ENCODE assay signal across 1 cellular context in genomic region chr16:9090960-9091866, GRCh38.
TF ChIP-seq lines count a peak whose summit lies in the region.

HAPSTR1 (plus strand) TSS chr16:9091644; CDS start chr16:9092045, 401 bp downstream.

TF ChIP-seq in HepG2, 621 proteins besides CTCF, POLR2A, EP300 and RAD21 (continued from another document and continues in another):
- TF ChIP-seq ZBTB40 (IDR thresholded peaks at IDR 0.05) = no peak
- TF ChIP-seq ZBTB40 (CRISPR knock-in tag; IDR thresholded peaks at IDR 0.05) = 0 out of 2 replicates have a peak, but pooled peaks have one; percentile 38
- TF ChIP-seq ONECUT2 (CRISPR knock-in tag; IDR thresholded peaks at IDR 0.05) = 0 out of 2 replicates have a peak, but pooled peaks have one; percentile 59
- no peak for TF ChIP-seq ZNF530 (CRISPR knock-in tag; IDR thresholded peaks at IDR 0.05; ENCODE audit: low read depth)
- TF ChIP-seq ZNF800 (CRISPR knock-in tag; IDR thresholded peaks at IDR 0.05) = peak; percentile 79; the same call in 1 of the 2 replicates
- peak; percentile 84 for TF ChIP-seq ATF2 (CRISPR knock-in tag; IDR thresholded peaks at IDR 0.05)
- peak; percentile 69; the same call in 1 of the 2 replicates for TF ChIP-seq ZMYM4 (CRISPR knock-in tag; IDR thresholded peaks at IDR 0.05)
- no peak; the same call in 1 of the 2 replicates for TF ChIP-seq BRF2 (CRISPR knock-in tag; IDR thresholded peaks at IDR 0.05)
- peak; percentile 91 for TF ChIP-seq CSRNP1 (CRISPR knock-in tag; IDR thresholded peaks at IDR 0.05)
- 0 out of 2 replicates have a peak, but pooled peaks have one; percentile 22 for TF ChIP-seq ZBTB39 (CRISPR knock-in tag; IDR thresholded peaks at IDR 0.05)
- no peak; the same call in 1 of the 2 replicates for TF ChIP-seq ATF5 (CRISPR knock-in tag; IDR thresholded peaks at IDR 0.05; ENCODE audit: low read depth)
- peak; percentile 49; the same call in 1 of the 2 replicates for TF ChIP-seq ZNF124 (CRISPR knock-in tag; IDR thresholded peaks at IDR 0.05)
- TF ChIP-seq ZNF784 (CRISPR knock-in tag; IDR thresholded peaks at IDR 0.05; ENCODE audit: borderline replicate concordance) = peak; percentile 98
- TF ChIP-seq ZSCAN21 (CRISPR knock-in tag; IDR thresholded peaks at IDR 0.05; ENCODE audit: borderline replicate concordance) = peak; percentile 98
- peak; percentile 33 for TF ChIP-seq ZEB1 (IDR thresholded peaks at IDR 0.05; ENCODE audit: insufficient replicate concordance, low read depth)
- peak; percentile 93; the same call in 1 of the 2 replicates for TF ChIP-seq CCDC6 (CRISPR knock-in tag; IDR thresholded peaks at IDR 0.05)
- TF ChIP-seq POLR2AphosphoS5 (IDR thresholded peaks at IDR 0.05; ENCODE audit: low read depth, low read length) = peak; percentile 94
- peak; percentile 62; the same call in 1 of the 2 replicates for TF ChIP-seq NR0B2 (CRISPR knock-in tag; IDR thresholded peaks at IDR 0.05)
- TF ChIP-seq ATAD3A (CRISPR knock-in tag; IDR thresholded peaks at IDR 0.05) = peak; percentile 92; the same call in 1 of the 2 replicates
- peak; percentile 77; the same call in 1 of the 2 replicates for TF ChIP-seq ZNF589 (CRISPR knock-in tag; conservative IDR thresholded peaks at IDR 0.05)
- TF ChIP-seq ZNF205 (CRISPR knock-in tag; IDR thresholded peaks at IDR 0.05) = no peak; the same call in none of the 2 replicates
- peak; percentile 55 for TF ChIP-seq ZNF629 (CRISPR knock-in tag; conservative IDR thresholded peaks at IDR 0.05)
- 0 out of 2 replicates have a peak, but pooled peaks have one; percentile 5 for TF ChIP-seq FOSL1 (CRISPR knock-in tag; IDR thresholded peaks at IDR 0.05; ENCODE audit: borderline replicate concordance)
- peak; percentile 49 for TF ChIP-seq ZNF607 (CRISPR knock-in tag; IDR thresholded peaks at IDR 0.05; ENCODE audit: borderline replicate concordance)
- no peak; the same call in 1 of the 2 replicates for TF ChIP-seq HIC2 (CRISPR knock-in tag; IDR thresholded peaks at IDR 0.05; ENCODE audit: low read depth)
- TF ChIP-seq SIN3A (IDR thresholded peaks at IDR 0.05; ENCODE audit: borderline replicate concordance, low read depth, low read length) = peak; percentile 89; the same call in 1 of the 2 replicates
- TF ChIP-seq ZNF143 (CRISPR knock-in tag; IDR thresholded peaks at IDR 0.05) = peak; percentile 44; the same call in 1 of the 2 replicates
- TF ChIP-seq KAT8 (CRISPR knock-in tag; IDR thresholded peaks at IDR 0.05) = peak; percentile 91
- peak; percentile 47; the same call in 1 of the 2 replicates for TF ChIP-seq ZNF83 (CRISPR knock-in tag; IDR thresholded peaks at IDR 0.05; ENCODE audit: borderline replicate concordance)
- TF ChIP-seq SMAD1 (CRISPR knock-in tag; IDR thresholded peaks at IDR 0.05; ENCODE audit: borderline replicate concordance, low read depth) = 0 out of 2 replicates have a peak, but pooled peaks have one; percentile 79
- peak; percentile 80 for TF ChIP-seq ATF7 (IDR thresholded peaks at IDR 0.05)
- TF ChIP-seq ATF7 (CRISPR knock-in tag; IDR thresholded peaks at IDR 0.05) = peak; percentile 89
